In the genomic region with DNA sequence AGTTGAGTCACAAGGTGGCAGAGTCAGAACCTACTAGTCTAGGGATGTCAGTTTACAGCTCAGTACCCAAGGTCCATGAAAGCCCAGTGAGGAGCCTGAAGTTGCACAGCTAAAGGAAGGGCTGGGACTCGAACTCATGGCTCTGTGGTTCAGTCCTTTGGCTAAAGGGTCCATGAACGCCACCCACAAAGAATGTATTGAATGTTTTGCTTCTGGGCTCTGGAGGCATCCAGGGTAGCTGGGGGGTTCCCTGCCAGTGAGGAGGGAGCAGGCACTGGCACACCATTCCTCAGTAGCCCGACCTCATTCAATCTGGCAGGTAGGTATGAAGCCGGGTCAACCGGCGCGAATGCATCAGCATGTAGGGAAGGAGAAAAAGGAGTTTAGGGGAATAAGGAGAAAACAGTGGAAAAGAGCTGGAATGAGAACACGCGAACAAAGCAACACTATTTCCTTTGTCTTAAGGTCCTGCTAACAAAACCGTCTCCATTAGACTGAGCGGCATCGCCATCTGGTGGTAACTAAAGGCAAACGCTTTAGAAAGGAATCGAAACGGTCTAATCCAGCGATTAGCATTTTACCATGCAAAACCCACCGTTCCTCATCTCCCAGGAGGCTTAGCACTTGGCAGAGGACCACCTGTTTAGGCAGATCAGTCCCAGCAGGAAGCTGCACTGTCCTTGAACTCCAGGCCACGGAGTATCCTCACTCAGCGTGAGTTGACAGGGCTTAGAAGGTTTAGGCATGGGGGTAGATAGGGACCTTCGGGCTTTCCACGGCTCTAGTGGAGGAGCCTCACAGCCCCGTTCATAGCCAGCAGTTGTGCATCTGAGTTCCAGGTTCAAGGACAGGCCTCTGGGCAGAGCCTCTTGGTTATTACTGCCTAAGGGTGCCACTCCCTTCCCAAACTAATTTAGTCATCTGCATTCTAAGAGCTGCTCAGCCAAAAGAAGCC, we compare ENCODE assay signal across 1 cellular context.
A peak's percentile ranks its signal among the peaks of the same experiment; 100 is the strongest.
TF ChIP-seq lines count a peak whose summit lies in the region.

No MANE protein-coding gene starts in this region.

TF ChIP-seq in K562, 482 proteins besides CTCF, POLR2A, EP300 and RAD21 (continued from another document and continues in another):
- TF ChIP-seq, protein P1, sequence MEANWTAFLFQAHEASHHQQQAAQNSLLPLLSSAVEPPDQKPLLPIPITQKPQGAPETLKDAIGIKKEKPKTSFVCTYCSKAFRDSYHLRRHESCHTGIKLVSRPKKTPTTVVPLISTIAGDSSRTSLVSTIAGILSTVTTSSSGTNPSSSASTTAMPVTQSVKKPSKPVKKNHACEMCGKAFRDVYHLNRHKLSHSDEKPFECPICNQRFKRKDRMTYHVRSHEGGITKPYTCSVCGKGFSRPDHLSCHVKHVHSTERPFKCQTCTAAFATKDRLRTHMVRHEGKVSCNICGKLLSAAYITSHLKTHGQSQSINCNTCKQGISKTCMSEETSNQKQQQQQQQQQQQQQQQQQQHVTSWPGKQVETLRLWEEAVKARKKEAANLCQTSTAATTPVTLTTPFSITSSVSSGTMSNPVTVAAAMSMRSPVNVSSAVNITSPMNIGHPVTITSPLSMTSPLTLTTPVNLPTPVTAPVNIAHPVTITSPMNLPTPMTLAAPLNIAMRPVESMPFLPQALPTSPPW (CRISPR knock-in tag; IDR thresholded peaks at IDR 0.05) = no peak
- TF ChIP-seq PHB (CRISPR knock-in tag; IDR thresholded peaks at IDR 0.05) (no peak), ZNF384 (IDR thresholded peaks at IDR 0.05; ENCODE audit: low read depth, low read length) (no peak), ZNF764 (CRISPR knock-in tag; IDR thresholded peaks at IDR 0.05; ENCODE audit: low read depth) (no peak), PHB2 (IDR thresholded peaks at IDR 0.05; ENCODE audit: low read depth) (no peak), FOXA1 (IDR thresholded peaks at IDR 0.05; ENCODE audit: borderline replicate concordance) (no peak), FOXK1 (CRISPR knock-in tag; IDR thresholded peaks at IDR 0.05; ENCODE audit: borderline replicate concordance) (peak; percentile 11; the same call in 1 of the 2 replicates), ZNF12 (CRISPR knock-in tag; IDR thresholded peaks at IDR 0.05) (no peak), TFAM (CRISPR knock-in tag; conservative IDR thresholded peaks at IDR 0.05) (no peak), NCOA2 (IDR thresholded peaks at IDR 0.05; ENCODE audit: partially characterized antibody in 2 of 2) (no peak), ZNF239 (CRISPR knock-in tag; IDR thresholded peaks at IDR 0.05) (0 out of 2 replicates have a peak, but pooled peaks have one; percentile 8), ZNF175 (CRISPR knock-in tag; IDR thresholded peaks at IDR 0.05; ENCODE audit: low read depth) (no peak), ILK (tag; IDR thresholded peaks at IDR 0.05; ENCODE audit: borderline replicate concordance, low read depth) (no peak), FOXK2 (conservative IDR thresholded peaks at IDR 0.05 in 1 of 2, IDR thresholded peaks at IDR 0.05 in 1 of 2; ENCODE audit: low read depth in 2 of 2) (peak in 1 of 2 experiments; percentile 11; a peak in 1 of 4 replicates), PTBP1 (IDR thresholded peaks at IDR 0.05; ENCODE audit: low read depth, low read length) (no peak), POU5F1 (IDR thresholded peaks at IDR 0.05; ENCODE audit: borderline replicate concordance, low read depth, low read length, partially characterized antibody) (no peak), EWSR1 (IDR thresholded peaks at IDR 0.05; ENCODE audit: borderline replicate concordance, low read depth, partially characterized antibody) (no peak), TGIF2 (CRISPR knock-in tag; IDR thresholded peaks at IDR 0.05) (no peak), PPARD (CRISPR knock-in tag; IDR thresholded peaks at IDR 0.05) (no peak), ZSCAN29 (IDR thresholded peaks at IDR 0.05) (no peak), HSF4 (CRISPR knock-in tag; IDR thresholded peaks at IDR 0.05; ENCODE audit: borderline replicate concordance) (no peak), PHF20 (IDR thresholded peaks at IDR 0.05; ENCODE audit: partially characterized antibody) (no peak), TCF7 (IDR thresholded peaks at IDR 0.05; ENCODE audit: borderline replicate concordance) (no peak), THRAP3 (IDR thresholded peaks at IDR 0.05; ENCODE audit: borderline replicate concordance) (no peak), NCOA1 (IDR thresholded peaks at IDR 0.05; ENCODE audit: low read depth) (no peak), PHTF2 (CRISPR knock-in tag; IDR thresholded peaks at IDR 0.05) (no peak), CBX3 (IDR thresholded peaks at IDR 0.05; ENCODE audit: borderline replicate concordance in 1 of 2, low read length in 2 of 2) (no peak; a peak in 1 of 3 replicates), ETS2 (tag; IDR thresholded peaks at IDR 0.05; ENCODE audit: borderline replicate concordance, poor library complexity, severe bottlenecking) (no peak), PML (IDR thresholded peaks at IDR 0.05; ENCODE audit: low read length) (0 out of 2 replicates have a peak, but pooled peaks have one; percentile 40), CBFA2T3 (IDR thresholded peaks at IDR 0.05) (no peak), ZKSCAN8 (CRISPR knock-in tag; IDR thresholded peaks at IDR 0.05) (no peak), CTBP1 (IDR thresholded peaks at IDR 0.05; ENCODE audit: borderline replicate concordance) (no peak), SNIP1 (IDR thresholded peaks at IDR 0.05; ENCODE audit: low read depth) (no peak)
- TF ChIP-seq, protein P2, sequence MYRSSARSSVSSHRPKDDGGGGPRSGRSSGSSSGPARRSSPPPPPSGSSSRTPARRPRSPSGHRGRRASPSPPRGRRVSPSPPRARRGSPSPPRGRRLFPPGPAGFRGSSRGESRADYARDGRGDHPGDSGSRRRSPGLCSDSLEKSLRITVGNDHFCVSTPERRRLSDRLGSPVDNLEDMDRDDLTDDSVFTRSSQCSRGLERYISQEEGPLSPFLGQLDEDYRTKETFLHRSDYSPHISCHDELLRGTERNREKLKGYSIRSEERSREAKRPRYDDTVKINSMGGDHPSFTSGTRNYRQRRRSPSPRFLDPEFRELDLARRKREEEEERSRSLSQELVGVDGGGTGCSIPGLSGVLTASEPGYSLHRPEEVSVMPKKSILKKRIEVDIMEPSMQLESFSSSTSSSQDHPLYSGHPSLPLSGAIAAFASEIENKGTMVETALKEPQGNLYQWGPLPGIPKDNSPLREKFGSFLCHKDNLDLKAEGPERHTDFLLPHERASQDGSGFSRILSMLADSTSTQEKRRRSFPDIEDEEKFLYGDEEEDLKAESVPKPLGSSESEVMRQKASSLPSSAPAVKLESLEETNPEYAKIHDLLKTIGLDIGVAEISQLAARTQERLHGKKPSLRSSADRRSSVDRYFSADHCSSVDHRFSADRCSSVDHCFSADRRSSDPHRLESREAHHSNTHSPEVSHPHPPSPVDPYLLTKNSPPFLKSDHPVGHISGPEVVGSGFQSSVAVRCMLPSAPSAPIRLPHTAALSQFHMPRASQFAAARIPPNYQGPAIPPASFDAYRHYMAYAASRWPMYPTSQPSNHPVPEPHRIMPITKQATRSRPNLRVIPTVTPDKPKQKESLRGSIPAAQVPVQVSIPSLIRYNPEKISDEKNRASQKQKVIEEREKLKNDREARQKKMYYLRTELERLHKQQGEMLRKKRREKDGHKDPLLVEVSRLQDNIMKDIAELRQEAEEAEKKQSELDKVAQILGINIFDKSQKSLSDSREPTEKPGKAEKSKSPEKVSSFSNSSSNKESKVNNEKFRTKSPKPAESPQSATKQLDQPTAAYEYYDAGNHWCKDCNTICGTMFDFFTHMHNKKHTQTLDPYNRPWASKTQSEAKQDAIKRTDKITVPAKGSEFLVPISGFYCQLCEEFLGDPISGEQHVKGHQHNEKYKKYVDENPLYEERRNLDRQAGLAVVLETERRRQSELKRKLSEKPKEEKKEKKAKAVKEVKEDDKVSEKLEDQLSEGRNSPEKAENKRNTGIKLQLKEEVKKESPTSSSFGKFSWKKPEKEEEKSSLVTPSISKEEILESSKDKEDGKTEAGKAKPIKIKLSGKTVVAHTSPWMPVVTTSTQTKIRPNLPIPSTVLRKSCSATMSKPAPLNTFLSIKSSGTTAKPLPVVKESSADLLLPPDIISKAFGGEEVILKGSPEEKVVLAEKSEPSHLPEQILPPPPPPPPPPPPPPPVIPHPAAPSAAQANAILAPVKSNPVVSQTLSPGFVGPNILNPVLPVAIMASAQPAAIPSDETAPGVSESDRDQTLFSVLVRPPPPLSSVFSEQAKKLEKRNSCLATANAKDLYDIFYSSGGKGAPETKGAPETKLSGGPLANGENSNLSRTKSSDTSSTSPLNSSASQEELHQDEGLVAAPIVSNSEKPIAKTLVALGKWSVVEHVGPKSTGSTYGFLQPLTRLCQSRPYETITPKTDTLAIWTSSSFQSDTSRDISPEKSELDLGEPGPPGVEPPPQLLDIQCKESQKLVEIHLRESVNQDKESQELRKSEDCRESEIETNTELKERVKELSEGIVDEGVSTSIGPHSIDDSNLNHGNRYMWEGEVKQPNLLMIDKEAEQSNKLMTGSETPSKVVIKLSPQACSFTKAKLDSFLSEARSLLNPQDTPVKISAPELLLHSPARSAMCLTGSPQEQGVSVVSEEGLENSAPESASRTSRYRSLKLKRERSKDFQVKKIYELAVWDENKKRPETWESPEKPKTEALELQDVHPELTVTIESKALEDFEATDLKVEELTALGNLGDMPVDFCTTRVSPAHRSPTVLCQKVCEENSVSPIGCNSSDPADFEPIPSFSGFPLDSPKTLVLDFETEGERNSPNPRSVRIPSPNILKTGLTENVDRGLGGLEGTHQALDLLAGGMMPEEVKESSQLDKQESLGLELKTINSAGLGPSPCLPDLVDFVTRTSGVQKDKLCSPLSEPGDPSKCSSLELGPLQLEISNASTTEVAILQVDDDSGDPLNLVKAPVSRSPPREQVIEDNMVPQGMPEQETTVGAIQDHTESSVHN (IDR thresholded peaks at IDR 0.05; ENCODE audit: borderline replicate concordance in 1 of 2, low read depth in 1 of 2) = no peak
- TF ChIP-seq, protein P3, sequence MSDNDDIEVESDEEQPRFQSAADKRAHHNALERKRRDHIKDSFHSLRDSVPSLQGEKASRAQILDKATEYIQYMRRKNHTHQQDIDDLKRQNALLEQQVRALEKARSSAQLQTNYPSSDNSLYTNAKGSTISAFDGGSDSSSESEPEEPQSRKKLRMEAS (CRISPR knock-in tag; IDR thresholded peaks at IDR 0.05) = no peak
- TF ChIP-seq, protein P4, sequence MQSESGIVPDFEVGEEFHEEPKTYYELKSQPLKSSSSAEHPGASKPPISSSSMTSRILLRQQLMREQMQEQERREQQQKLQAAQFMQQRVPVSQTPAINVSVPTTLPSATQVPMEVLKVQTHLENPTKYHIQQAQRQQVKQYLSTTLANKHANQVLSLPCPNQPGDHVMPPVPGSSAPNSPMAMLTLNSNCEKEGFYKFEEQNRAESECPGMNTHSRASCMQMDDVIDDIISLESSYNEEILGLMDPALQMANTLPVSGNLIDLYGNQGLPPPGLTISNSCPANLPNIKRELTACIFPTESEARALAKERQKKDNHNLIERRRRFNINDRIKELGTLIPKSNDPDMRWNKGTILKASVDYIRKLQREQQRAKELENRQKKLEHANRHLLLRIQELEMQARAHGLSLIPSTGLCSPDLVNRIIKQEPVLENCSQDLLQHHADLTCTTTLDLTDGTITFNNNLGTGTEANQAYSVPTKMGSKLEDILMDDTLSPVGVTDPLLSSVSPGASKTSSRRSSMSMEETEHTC (IDR thresholded peaks at IDR 0.05) = no peak
- TF ChIP-seq, protein P5, sequence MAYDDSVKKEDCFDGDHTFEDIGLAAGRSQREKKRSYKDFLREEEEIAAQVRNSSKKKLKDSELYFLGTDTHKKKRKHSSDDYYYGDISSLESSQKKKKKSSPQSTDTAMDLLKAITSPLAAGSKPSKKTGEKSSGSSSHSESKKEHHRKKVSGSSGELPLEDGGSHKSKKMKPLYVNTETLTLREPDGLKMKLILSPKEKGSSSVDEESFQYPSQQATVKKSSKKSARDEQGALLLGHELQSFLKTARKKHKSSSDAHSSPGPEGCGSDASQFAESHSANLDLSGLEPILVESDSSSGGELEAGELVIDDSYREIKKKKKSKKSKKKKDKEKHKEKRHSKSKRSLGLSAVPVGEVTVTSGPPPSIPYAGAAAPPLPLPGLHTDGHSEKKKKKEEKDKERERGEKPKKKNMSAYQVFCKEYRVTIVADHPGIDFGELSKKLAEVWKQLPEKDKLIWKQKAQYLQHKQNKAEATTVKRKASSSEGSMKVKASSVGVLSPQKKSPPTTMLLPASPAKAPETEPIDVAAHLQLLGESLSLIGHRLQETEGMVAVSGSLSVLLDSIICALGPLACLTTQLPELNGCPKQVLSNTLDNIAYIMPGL (CRISPR knock-in tag; IDR thresholded peaks at IDR 0.05) = no peak
- TF ChIP-seq, protein P6, sequence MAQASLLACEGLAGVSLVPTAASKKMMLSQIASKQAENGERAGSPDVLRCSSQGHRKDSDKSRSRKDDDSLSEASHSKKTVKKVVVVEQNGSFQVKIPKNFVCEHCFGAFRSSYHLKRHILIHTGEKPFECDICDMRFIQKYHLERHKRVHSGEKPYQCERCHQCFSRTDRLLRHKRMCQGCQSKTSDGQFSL (CRISPR knock-in tag; IDR thresholded peaks at IDR 0.05) = no peak
- TF ChIP-seq, protein P6 (tag; IDR thresholded peaks at IDR 0.05) = no peak
- TF ChIP-seq, protein P7, sequence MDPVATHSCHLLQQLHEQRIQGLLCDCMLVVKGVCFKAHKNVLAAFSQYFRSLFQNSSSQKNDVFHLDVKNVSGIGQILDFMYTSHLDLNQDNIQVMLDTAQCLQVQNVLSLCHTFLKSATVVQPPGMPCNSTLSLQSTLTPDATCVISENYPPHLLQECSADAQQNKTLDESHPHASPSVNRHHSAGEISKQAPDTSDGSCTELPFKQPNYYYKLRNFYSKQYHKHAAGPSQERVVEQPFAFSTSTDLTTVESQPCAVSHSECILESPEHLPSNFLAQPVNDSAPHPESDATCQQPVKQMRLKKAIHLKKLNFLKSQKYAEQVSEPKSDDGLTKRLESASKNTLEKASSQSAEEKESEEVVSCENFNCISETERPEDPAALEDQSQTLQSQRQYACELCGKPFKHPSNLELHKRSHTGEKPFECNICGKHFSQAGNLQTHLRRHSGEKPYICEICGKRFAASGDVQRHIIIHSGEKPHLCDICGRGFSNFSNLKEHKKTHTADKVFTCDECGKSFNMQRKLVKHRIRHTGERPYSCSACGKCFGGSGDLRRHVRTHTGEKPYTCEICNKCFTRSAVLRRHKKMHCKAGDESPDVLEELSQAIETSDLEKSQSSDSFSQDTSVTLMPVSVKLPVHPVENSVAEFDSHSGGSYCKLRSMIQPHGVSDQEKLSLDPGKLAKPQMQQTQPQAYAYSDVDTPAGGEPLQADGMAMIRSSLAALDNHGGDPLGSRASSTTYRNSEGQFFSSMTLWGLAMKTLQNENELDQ (CRISPR knock-in tag; IDR thresholded peaks at IDR 0.05; ENCODE audit: borderline replicate concordance) = no peak
- TF ChIP-seq, protein P8, sequence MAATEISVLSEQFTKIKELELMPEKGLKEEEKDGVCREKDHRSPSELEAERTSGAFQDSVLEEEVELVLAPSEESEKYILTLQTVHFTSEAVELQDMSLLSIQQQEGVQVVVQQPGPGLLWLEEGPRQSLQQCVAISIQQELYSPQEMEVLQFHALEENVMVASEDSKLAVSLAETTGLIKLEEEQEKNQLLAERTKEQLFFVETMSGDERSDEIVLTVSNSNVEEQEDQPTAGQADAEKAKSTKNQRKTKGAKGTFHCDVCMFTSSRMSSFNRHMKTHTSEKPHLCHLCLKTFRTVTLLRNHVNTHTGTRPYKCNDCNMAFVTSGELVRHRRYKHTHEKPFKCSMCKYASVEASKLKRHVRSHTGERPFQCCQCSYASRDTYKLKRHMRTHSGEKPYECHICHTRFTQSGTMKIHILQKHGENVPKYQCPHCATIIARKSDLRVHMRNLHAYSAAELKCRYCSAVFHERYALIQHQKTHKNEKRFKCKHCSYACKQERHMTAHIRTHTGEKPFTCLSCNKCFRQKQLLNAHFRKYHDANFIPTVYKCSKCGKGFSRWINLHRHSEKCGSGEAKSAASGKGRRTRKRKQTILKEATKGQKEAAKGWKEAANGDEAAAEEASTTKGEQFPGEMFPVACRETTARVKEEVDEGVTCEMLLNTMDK (IDR thresholded peaks at IDR 0.05; ENCODE audit: borderline replicate concordance, insufficient read depth, low read depth, low read length, poor library complexity, severe bottlenecking) = no peak
